In the genomic region with DNA sequence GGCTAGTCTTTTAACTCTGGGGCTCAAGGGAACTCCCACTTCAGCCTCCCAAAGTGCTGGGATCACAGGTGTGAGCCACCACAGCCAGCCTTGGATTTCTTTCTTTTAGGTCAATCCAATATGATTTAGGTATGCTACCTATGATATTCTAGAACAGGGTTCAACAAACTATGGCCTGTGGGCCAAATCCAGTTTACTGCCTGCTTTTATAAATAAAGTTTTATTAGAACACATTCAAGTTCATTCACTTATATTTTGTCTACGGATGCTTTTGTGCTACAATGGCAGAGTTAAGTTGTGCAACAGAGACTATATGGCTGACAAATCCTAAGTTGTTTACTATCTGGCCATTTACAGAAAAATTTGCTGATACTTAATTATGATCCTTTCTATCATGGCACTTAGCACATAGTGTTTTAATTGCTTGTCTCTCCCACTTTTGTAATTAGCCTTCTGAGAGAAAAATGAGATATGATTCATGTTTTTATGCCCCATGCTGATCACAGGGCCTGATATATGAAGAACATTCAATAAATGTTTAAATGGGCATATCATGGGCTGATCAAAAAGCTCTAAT, we compare ENCODE assay signal across 20 cellular contexts.
DNase-seq lines count a peak whose midpoint lies in the region; ATAC-seq, FAIRE-seq and TF ChIP-seq lines count a peak whose summit lies in the region.
"Had no signal": no experiment of that assay in that cellular context is flagged by ENCODE, and none has a peak within 500 bp of the region (broad histone marks: within the 10 kb centered on the region; RNA-seq: fewer than 3 reads in every experiment).

No MANE protein-coding gene starts in this region.

- H3K27ac Mint-ChIP-seq in CD8-positive, alpha-beta memory T cell, result peak overlapping the region in 1 of 8 donors; percentile 5
- H3K27ac Mint-ChIP-seq: H9 had no signal

- no peaks in the 10 kb centered on the region for H3K27me3 Mint-ChIP-seq in CD8-positive, alpha-beta memory T cell

- no peak for TF ChIP-seq EP300 in HepG2 (IDR thresholded peaks at IDR 0.05; ENCODE audit: low read depth in 2 of 2, low read length in 2 of 2)
- TF ChIP-seq EP300 in HepG2 (CRISPR knock-in tag; IDR thresholded peaks at IDR 0.05; ENCODE audit: borderline replicate concordance), result no peak
- no peak for TF ChIP-seq EP300 in GM12878 (IDR thresholded peaks at IDR 0.05; ENCODE audit: borderline replicate concordance in 1 of 2, control insufficient read depth in 1 of 2, low read depth in 2 of 2, low read length in 2 of 2)

- in situ Hi-C loops in HepG2 (cut with HindIII; ENCODE audit: extremely low pct_ligation_motif_present, low pct_unique_long_range_greater_than_20kb) (loop anchor here (10.0 kb wide), 1 partner anchor 110 kb away; a partner anchor contains a TSS), GM12878 (cut with MboI) (no loop called here)

- SMC1A ChIA-PET in GM12878 (lab: Charles Lee; ENCODE audit: uncharacterized antibody, unreplicated experiment), result interaction anchor here (1.5 kb wide), 1 partner anchor 15 kb away, joined by 5 read pairs; no protein-coding TSS in a partner anchor

- no peaks in the 10 kb centered on the region for H3K9me3 ChIP-seq in HepG2 (ENCODE audit: low read length)
- no peaks in the 10 kb centered on the region for H3K9me3 ChIP-seq in right lobe of liver
- H3K9me3 ChIP-seq in CD8-positive, alpha-beta memory T cell (ENCODE audit: low read length), result no peaks in the 10 kb centered on the region
- no peaks in the 10 kb centered on the region for H3K9me3 ChIP-seq in GM12878 (replicated peaks; ENCODE audit: control insufficient read depth, insufficient read depth, low read length)
- H3K9me3 ChIP-seq in psoas muscle, result no peaks in the 10 kb centered on the region

- H3K4me1 ChIP-seq in HepG2 (ENCODE audit: insufficient read depth, low read length) (peaks cover 42% of the 10 kb centered on the region), right lobe of liver (peaks cover 0 to 29% (median 5%) of the 10 kb centered on the region in 4 donors), GM12878 (ENCODE audit: control insufficient read depth, insufficient read depth, low read length) (peaks cover 4% of the 10 kb centered on the region; the same call in 1 of the 2 replicates), psoas muscle (peaks cover 39% of the 10 kb centered on the region)
- H3K4me1 ChIP-seq in CD8-positive, alpha-beta memory T cell (ENCODE audit: insufficient read depth, low read length), result peaks cover 63% of the 10 kb centered on the region

- BruUV-seq in HepG2 (replicated peaks; lab: Mats Ljungman, UMichigan) (no TSS peak), GM12878 (replicated peaks; lab: Mats Ljungman, UMichigan) (no TSS peak)

- FAIRE-seq in HepG2 (lab: Jason Lieb, UNC), result no peak
- FAIRE-seq in GM12878 (lab: Jason Lieb, UNC), result no peak
- FAIRE-seq: GM12892, GM19239, H1 had no signal

- H3K27ac ChIP-seq in HepG2 (ENCODE audit: extremely low read length, insufficient read depth, low read length) (no peak overlapping the region), right lobe of liver (no peak overlapping the region), GM12878 (ENCODE audit: control insufficient read depth, insufficient read depth) (no peak overlapping the region), psoas muscle (peak overlapping the region; percentile 25)
- peak overlapping the region; percentile 32 for H3K27ac ChIP-seq in CD8-positive, alpha-beta memory T cell (ENCODE audit: low read depth, low read length)
- H3K27ac ChIP-seq: GM23248 had no signal

- H3K4me1 Mint-ChIP-seq in CD8-positive, alpha-beta memory T cell, result peaks cover 75 to 91% (median 86%) of the 10 kb centered on the region in 3 donors
- H3K4me1 Mint-ChIP-seq: H9 had no signal

- H3K79me2 ChIP-seq in HepG2 (ENCODE audit: insufficient read depth, low read length), result peaks cover 6% of the 10 kb centered on the region
- H3K79me2 ChIP-seq in GM12878 (ENCODE audit: control insufficient read depth, insufficient read depth, low read length), result peaks cover 6% of the 10 kb centered on the region

- RAD21 ChIA-PET in GM12878 (lab: Charles Lee; ENCODE audit: unreplicated experiment), result no interaction called here

- DNase-seq in HepG2 (ENCODE audit: low spot score), result no peak
- no peak for DNase-seq in right lobe of liver
- DNase-seq in CD8-positive, alpha-beta memory T cell, result no peak
- DNase-seq in GM12878 (ENCODE audit: low read depth, low spot score), result no peak
- DNase-seq in psoas muscle, result no peak
- DNase-seq in iPS-NIHi7 (ENCODE audit: extremely low spot score), result no peak
- no peak for DNase-seq in activated naive CD4-positive, alpha-beta T cell (lab: John Stamatoyannopoulos, UW)
- DNase-seq: C1 segment of cervical spinal cord, Calu3, COR-L47, DMS53, DMS79 treated with DMSO at 0.1 percent for 48 hours, GF-D8, GM23248, H9 had no signal

- CTCF ChIA-PET in HepG2 (lab: Yijun Ruan, JAX; ENCODE audit: low intra/inter-chr PET ratio, low total read pairs), result no interaction called here
- CTCF ChIA-PET in CD8-positive, alpha-beta memory T cell (lab: Charles Lee), result interaction anchor here (2.5 kb wide), 1 partner anchor 110 kb away, joined by 11 read pairs; a partner anchor contains a TSS
- CTCF ChIA-PET in GM12878 (lab: Yijun Ruan, JAX), result interaction anchor here (1.4 kb wide), 1 partner anchor 110 kb away, joined by 5 read pairs; a partner anchor contains a TSS

- H3K9ac ChIP-seq in HepG2 (ENCODE audit: insufficient read depth, low read depth, low read length), result no peak overlapping the region
- no peak overlapping the region for H3K9ac ChIP-seq in GM12878 (ENCODE audit: control insufficient read depth, insufficient read depth, low read length)
- H3K9ac ChIP-seq: GM23248 had no signal

- no peaks in the 10 kb centered on the region for H3K27me3 ChIP-seq in HepG2 (ENCODE audit: control insufficient read depth in 1 of 2, insufficient read depth in 2 of 2, low read length in 2 of 2)
- no peaks in the 10 kb centered on the region for H3K27me3 ChIP-seq in right lobe of liver
- no peaks in the 10 kb centered on the region for H3K27me3 ChIP-seq in CD8-positive, alpha-beta memory T cell (ENCODE audit: insufficient read depth, low read length, poor library complexity, severe bottlenecking)
- no peaks in the 10 kb centered on the region for H3K27me3 ChIP-seq in GM12878 (replicated peaks in 1 of 2; ENCODE audit: control insufficient read depth in 2 of 2, insufficient read depth in 2 of 2, low read length in 1 of 2)
- no peaks in the 10 kb centered on the region for H3K27me3 ChIP-seq in psoas muscle (ENCODE audit: insufficient read depth in 3 of 3, low read length in 2 of 3)

- no peak overlapping the region for H3K4me3 Mint-ChIP-seq in CD8-positive, alpha-beta memory T cell
- H3K4me3 Mint-ChIP-seq: H9 had no signal

- no peaks in the 10 kb centered on the region for H4K20me1 ChIP-seq in HepG2 (ENCODE audit: insufficient read depth, low read length)
- H4K20me1 ChIP-seq in GM12878 (ENCODE audit: control insufficient read depth, insufficient read depth), result no peaks in the 10 kb centered on the region

- ATAC-seq in HepG2 (no peak), right lobe of liver (no peak), GM12878 (no peak), psoas muscle (no peak), HG03045 (IDR thresholded peaks at IDR 0.05; ENCODE audit: unreplicated experiment) (no peak)
- ATAC-seq: HCT116 had no signal

- H3K4me2 ChIP-seq in HepG2 (ENCODE audit: low read depth, low read length) (no peak overlapping the region), GM12878 (ENCODE audit: control insufficient read depth, insufficient read depth) (no peak overlapping the region)

- intact Hi-C loops in HepG2 (cut with micrococcal nuclease; ENCODE audit: unreplicated experiment) (no loop called here), right lobe of liver (cut with DNase I) (no loop called here), GM12878 (cut with micrococcal nuclease; ENCODE audit: unreplicated experiment) (no loop called here), psoas muscle (cut with DNase I) (no loop called here)

- H2AFZ ChIP-seq in HepG2 (ENCODE audit: low read length) (no peak overlapping the region), GM12878 (ENCODE audit: control insufficient read depth, low read depth, low read length) (no peak overlapping the region)
- H2AFZ ChIP-seq: GM23248 had no signal

- POLR2A ChIA-PET in HepG2 (lab: Yijun Ruan, JAX) (interaction anchor here (1.2 kb wide), 1 partner anchor 109 kb away, joined by 4 read pairs; a partner anchor contains a TSS), GM12878 (lab: Charles Lee) (no interaction called here)
- POLR2A ChIA-PET in CD8-positive, alpha-beta memory T cell (lab: Charles Lee), result interaction anchor here (1.0 kb wide), 1 partner anchor 121 kb away, joined by 4 read pairs; no protein-coding TSS in a partner anchor

- peaks cover 6 to 29% (median 11%) of the 10 kb centered on the region in 3 donors for H3K36me3 Mint-ChIP-seq in CD8-positive, alpha-beta memory T cell

- TF ChIP-seq RAD21 in HepG2 (CRISPR knock-in tag; IDR thresholded peaks at IDR 0.05) (no peak), GM12878 (IDR thresholded peaks at IDR 0.05; ENCODE audit: insufficient read depth, low read depth, low read length) (no peak)

- TF ChIP-seq CTCF in HepG2 (CRISPR knock-in tag; IDR thresholded peaks at IDR 0.05), result no peak
- no peak for TF ChIP-seq CTCF in right lobe of liver (IDR thresholded peaks at IDR 0.05)
- no peak for TF ChIP-seq CTCF in GM12878 (IDR thresholded peaks at IDR 0.05 in 2 of 3, conservative IDR thresholded peaks at IDR 0.05 in 1 of 3; ENCODE audit: control insufficient read depth in 2 of 3, extremely low read depth in 1 of 3, insufficient read depth in 1 of 3, low read depth in 3 of 3, low read length in 3 of 3)
- TF ChIP-seq CTCF in psoas muscle (IDR thresholded peaks at IDR 0.05), result no peak

- no peak overlapping the region for H3K4me3 ChIP-seq in HepG2 (replicated peaks in 1 of 3; ENCODE audit: insufficient read depth in 1 of 3, low read depth in 2 of 3, low read length in 3 of 3)
- no peak overlapping the region for H3K4me3 ChIP-seq in right lobe of liver
- H3K4me3 ChIP-seq in CD8-positive, alpha-beta memory T cell (ENCODE audit: low read length), result no peak overlapping the region
- H3K4me3 ChIP-seq in GM12878, result no peak overlapping the region
- no peak overlapping the region for H3K4me3 ChIP-seq in psoas muscle
- H3K4me3 ChIP-seq: GM23248 had no signal

- H3K36me3 ChIP-seq in HepG2 (replicated peaks in 1 of 2; ENCODE audit: control insufficient read depth in 1 of 2, insufficient read depth in 2 of 2, low read length in 2 of 2), result peaks cover 3 to 6% of the 10 kb centered on the region in 2 experiments; a peak in 2 of 5 replicates
- H3K36me3 ChIP-seq in right lobe of liver, result no peaks in the 10 kb centered on the region
- peaks cover 5% of the 10 kb centered on the region for H3K36me3 ChIP-seq in CD8-positive, alpha-beta memory T cell (ENCODE audit: insufficient read depth, low read length)
- H3K36me3 ChIP-seq in GM12878 (ENCODE audit: control insufficient read depth in 2 of 2, insufficient read depth in 2 of 2, low read length in 1 of 2), result peaks cover 3 to 8% of the 10 kb centered on the region in 2 experiments; a peak in 3 of 4 replicates
- H3K36me3 ChIP-seq in psoas muscle (ENCODE audit: insufficient read depth in 1 of 2, low read depth in 1 of 2), result peaks cover 0 to 15% of the 10 kb centered on the region in 2 donors

- WGBS in HepG2 (ENCODE audit: low lambda C conversion rate), result 100% methylated on average over 1 of the region's 1 CpG
- WGBS in right lobe of liver (ENCODE audit: insufficient coverage, low coverage, low lambda C conversion rate, missing lambda C conversion rate), result 91% methylated on average over 1 of the region's 1 CpG
- 100% methylated on average over 1 of the region's 1 CpG for WGBS in GM12878 (ENCODE audit: insufficient coverage, insufficient replicate concordance, low lambda C conversion rate, missing lambda C conversion rate)
- WGBS in psoas muscle, 3 donors, result 95 to 100% (median 100%) methylated on average over 1 of the region's 1 CpG

- H3K9me3 Mint-ChIP-seq in CD8-positive, alpha-beta memory T cell, result no peaks in the 10 kb centered on the region
- H3K9me3 Mint-ChIP-seq: H9 had no signal

- TF ChIP-seq POLR2A in HepG2 (IDR thresholded peaks at IDR 0.05; ENCODE audit: insufficient read depth in 1 of 2, low read depth in 2 of 2, low read length in 2 of 2), result no peak
- TF ChIP-seq POLR2A in right lobe of liver (IDR thresholded peaks at IDR 0.05), result no peak
- no peak for TF ChIP-seq POLR2A in GM12878 (IDR thresholded peaks at IDR 0.05; ENCODE audit: low read depth, low read length)

Comparison
In these comparisons a context has a peak if more than half of its experiments do, and no peak if none do; other contexts are left out.
1. H3K27ac ChIP-seq: peak in CD8-positive, alpha-beta memory T cell (single experiment) and psoas muscle (single experiment); none in HepG2 (single experiment), right lobe of liver (0 of 3) and GM12878 (single experiment).